In the genomic region with DNA sequence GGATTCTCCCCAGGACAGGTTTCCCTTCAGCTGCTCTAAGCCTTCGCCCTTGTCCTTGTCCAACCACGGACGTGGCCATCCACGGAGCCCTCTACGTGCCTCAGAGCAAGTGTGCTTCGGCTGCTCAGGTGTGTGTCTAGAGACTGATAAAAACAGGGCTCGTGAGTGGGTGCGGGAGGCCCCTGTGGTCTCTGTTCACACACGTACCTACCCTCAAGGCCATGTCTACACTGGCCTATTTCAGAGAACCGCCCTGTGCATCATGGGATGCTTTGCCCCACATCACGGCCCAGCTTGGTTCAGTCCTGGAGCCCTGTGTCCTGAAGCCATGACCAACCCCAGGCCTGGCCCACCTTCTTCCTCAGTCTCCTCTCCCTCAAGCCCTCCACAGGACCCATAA, we compare ENCODE assay signal across 17 cellular contexts. TPM values are rescaled to one million over a fixed set of nuclear protein-coding genes. Genes with fewer than 3 reads are reported as not detected.
DNase-seq lines count a peak whose midpoint lies in the region; ATAC-seq, FAIRE-seq and TF ChIP-seq lines count a peak whose summit lies in the region.
"Had no signal": no experiment of that assay in that cellular context is flagged by ENCODE, and none has a peak within 500 bp of the region (broad histone marks: within the 10 kb centered on the region; RNA-seq: fewer than 3 reads in every experiment).

No MANE protein-coding gene starts in this region.

- no peak overlapping the region for H3K4me2 ChIP-seq in H1 (ENCODE audit: insufficient read depth in 1 of 2, low read depth in 2 of 2, low read length in 2 of 2)

- H3K9ac ChIP-seq in H1 (replicated peaks in 1 of 4; ENCODE audit: extremely low read depth in 1 of 4, low read depth in 3 of 4, low read length in 3 of 4): no peak overlapping the region

- no peaks in the 10 kb centered on the region; the same call in 1 of the 2 replicates for H3K23me2 ChIP-seq in H1 (ENCODE audit: low read depth, low read length)

- TF ChIP-seq RAD21 in H1 (IDR thresholded peaks at IDR 0.05 in 1 of 2, conservative IDR thresholded peaks at IDR 0.05 in 1 of 2; ENCODE audit: low read depth in 2 of 2, low read length in 2 of 2): no peak

- H4K91ac ChIP-seq in H1 (replicated peaks; ENCODE audit: insufficient read length, low read length): no peak overlapping the region

- no peaks in the 10 kb centered on the region for H3K9me3 Mint-ChIP-seq in activated T-cell treated with anti-CD3 and anti-CD28 coated beads, Interleukin-2, amount 50 U/mL, for 4 hours
- H3K9me3 Mint-ChIP-seq in T-cell: no peaks in the 10 kb centered on the region
- no peaks in the 10 kb centered on the region for H3K9me3 Mint-ChIP-seq in stimulated activated naive CD8-positive, alpha-beta T cell treated with anti-CD3 and anti-CD28 coated beads, Interleukin-15, amount 100 ng/mL, for 72 hours
- H3K9me3 Mint-ChIP-seq: neural crest cell had no signal

- POLR2A ChIA-PET in T-cell (lab: Charles Lee) (interaction anchor here in 1 of 2 donors (0.7 kb wide), 1 partner anchor 34 kb away, joined by 3 read pairs; no protein-coding TSS in a partner anchor), H1 (lab: Charles Lee; ENCODE audit: partially characterized antibody) (no interaction called here)

- H2BK12ac ChIP-seq in H1 (ENCODE audit: low read depth, low read length): peak overlapping the region; percentile 17; the same call in 1 of the 2 replicates

- no peak overlapping the region for H3K56ac ChIP-seq in H1 (replicated peaks; ENCODE audit: insufficient read length, low read depth, low read length)

- no peak overlapping the region for H3K4ac ChIP-seq in H1 (replicated peaks; ENCODE audit: insufficient read length, low read depth, low read length)

- 0 out of 2 replicates have a peak overlapping the region, but pooled peaks have one; percentile 37 for H2BK15ac ChIP-seq in H1 (ENCODE audit: low read length)

- 93% methylated on average over 11 of the region's 11 CpGs; no CpG with 5 or more reads in 1 of the 2 experiments for WGBS in H1 (ENCODE audit: extremely low coverage in 1 of 2, insufficient coverage in 1 of 2, insufficient read length in 1 of 2, insufficient replicate concordance in 2 of 2, low coverage in 1 of 2, low lambda C conversion rate in 2 of 2, missing lambda C conversion rate in 1 of 2), 2 experiments
- 93% methylated on average over 11 of the region's 11 CpGs for WGBS in prostate gland

- H2BK120ac ChIP-seq in H1 (replicated peaks; ENCODE audit: low read depth, low read length): no peak overlapping the region

- no peak for FAIRE-seq in H1 (lab: Jason Lieb, UNC)

- TF ChIP-seq CTCF in H1 (IDR thresholded peaks at IDR 0.05; ENCODE audit: control extremely low read depth in 1 of 3, insufficient read depth in 1 of 3, low read depth in 1 of 3, low read length in 3 of 3) (no peak), prostate gland (IDR thresholded peaks at IDR 0.05) (no peak)

- peaks cover 69% of the 10 kb centered on the region for H3K4me1 Mint-ChIP-seq in activated T-cell treated with anti-CD3 and anti-CD28 coated beads, Interleukin-2, amount 50 U/mL, for 4 hours (ENCODE audit: low read depth)
- H3K4me1 Mint-ChIP-seq in T-cell: peaks cover 74 to 85% (median 84%) of the 10 kb centered on the region in 3 donors
- peaks cover 99% of the 10 kb centered on the region for H3K4me1 Mint-ChIP-seq in stimulated activated naive CD8-positive, alpha-beta T cell treated with anti-CD3 and anti-CD28 coated beads, Interleukin-15, amount 100 ng/mL, for 72 hours

- H2BK20ac ChIP-seq in H1 (ENCODE audit: low read length): 0 out of 2 replicates have a peak overlapping the region, but pooled peaks have one; percentile 69

- H2AK5ac ChIP-seq in H1 (ENCODE audit: low read depth, low read length): no peak overlapping the region

- H3K36me3 Mint-ChIP-seq in activated T-cell treated with anti-CD3 and anti-CD28 coated beads, Interleukin-2, amount 50 U/mL, for 4 hours (ENCODE audit: insufficient read depth): peaks cover 10% of the 10 kb centered on the region
- H3K36me3 Mint-ChIP-seq in T-cell: no peaks in the 10 kb centered on the region

- H3K14ac ChIP-seq in H1 (ENCODE audit: insufficient read length): no peak overlapping the region

- H3K27ac ChIP-seq in H1 (ENCODE audit: low read depth, low read length) (no peak overlapping the region), prostate gland (no peak overlapping the region)
- H3K27ac ChIP-seq: WERI-Rb-1 had no signal

- TF ChIP-seq POLR2A in H1 (IDR thresholded peaks at IDR 0.05; ENCODE audit: control extremely low read depth in 1 of 2, low read depth in 2 of 2, low read length in 2 of 2): no peak
- TF ChIP-seq POLR2A in prostate gland (IDR thresholded peaks at IDR 0.05): no peak

- H4K8ac ChIP-seq in H1 (ENCODE audit: extremely low read depth, insufficient read depth, low read length): 0 out of 2 replicates have a peak overlapping the region, but pooled peaks have one; percentile 12

- no peaks in the 10 kb centered on the region for H3K27me3 ChIP-seq in H1 (replicated peaks in 1 of 4; ENCODE audit: control insufficient read depth in 3 of 4, extremely low read depth in 1 of 4, insufficient read depth in 3 of 4, low read length in 3 of 4)
- H3K27me3 ChIP-seq in prostate gland (replicated peaks; ENCODE audit: insufficient read depth): no peaks in the 10 kb centered on the region

- H3K9me3 ChIP-seq in H1 (ENCODE audit: insufficient read depth in 2 of 2, low read depth in 1 of 2, low read length in 1 of 2) (no peaks in the 10 kb centered on the region), prostate gland (no peaks in the 10 kb centered on the region)

- H3K4me3 Mint-ChIP-seq in activated T-cell treated with anti-CD3 and anti-CD28 coated beads, Interleukin-2, amount 50 U/mL, for 4 hours: peak overlapping the region; percentile 56
- peak overlapping the region in 2 of 3 donors; percentile 49 to 63 for H3K4me3 Mint-ChIP-seq in T-cell
- H3K4me3 Mint-ChIP-seq in stimulated activated naive CD8-positive, alpha-beta T cell treated with anti-CD3 and anti-CD28 coated beads, Interleukin-15, amount 100 ng/mL, for 72 hours: peak overlapping the region; percentile 78 to 90
- H3K4me3 Mint-ChIP-seq: neural crest cell had no signal

- no peak for TF ChIP-seq EP300 in H1 (IDR thresholded peaks at IDR 0.05; ENCODE audit: borderline replicate concordance in 1 of 2, low read depth in 2 of 2, low read length in 2 of 2)

- peak; percentile 19 to 26 for ATAC-seq in activated T-cell treated with anti-CD3 and anti-CD28 coated beads, Interleukin-2, amount 50 U/mL, for 4 hours
- peak in 2 of 4 experiments; percentile 4 to 23 for ATAC-seq in T-cell (replicated peaks in 1 of 4)
- ATAC-seq in stimulated activated naive CD8-positive, alpha-beta T cell treated with anti-CD3 and anti-CD28 coated beads, Interleukin-15, amount 100 ng/mL, for 72 hours: peak; percentile 49
- ATAC-seq: right cardiac atrium, SK-N-SH treated with all-trans-retinoic acid at 6 μM for 48 hours had no signal

- no peak overlapping the region for H2BK5ac ChIP-seq in H1 (ENCODE audit: low read depth, low read length)

- H3K27ac Mint-ChIP-seq in T-cell: peak overlapping the region; percentile 86 to 93
- H3K27ac Mint-ChIP-seq in stimulated activated naive CD8-positive, alpha-beta T cell treated with anti-CD3 and anti-CD28 coated beads, Interleukin-15, amount 100 ng/mL, for 72 hours: peak overlapping the region; percentile 91 to 99

- no peaks in the 10 kb centered on the region for H3K79me2 ChIP-seq in H1 (ENCODE audit: control insufficient read depth in 1 of 2, insufficient read depth in 2 of 2, low read length in 2 of 2)

- CTCF ChIA-PET in T-cell (lab: Charles Lee) (interaction anchor here in 1 of 2 donors (1.0 kb wide), 1 partner anchor 82 kb away, joined by 4 read pairs; no protein-coding TSS in a partner anchor), H1 (lab: Charles Lee; ENCODE audit: partially characterized antibody) (interaction anchor here (0.5 to 1.6 kb wide), 3 partner anchors 82 to 1187 kb away, joined by 3 to 5 read pairs (median 5); no protein-coding TSS in a partner anchor)

- no peaks in the 10 kb centered on the region for H3K27me3 Mint-ChIP-seq in activated T-cell treated with anti-CD3 and anti-CD28 coated beads, Interleukin-2, amount 50 U/mL, for 4 hours (ENCODE audit: low read depth)
- H3K27me3 Mint-ChIP-seq in T-cell: no peaks in the 10 kb centered on the region
- H3K27me3 Mint-ChIP-seq in stimulated activated naive CD8-positive, alpha-beta T cell treated with anti-CD3 and anti-CD28 coated beads, Interleukin-15, amount 100 ng/mL, for 72 hours: no peaks in the 10 kb centered on the region

- no peak overlapping the region for H3K18ac ChIP-seq in H1 (ENCODE audit: extremely low read depth, low read length)

- no peak overlapping the region for H4K5ac ChIP-seq in H1 (ENCODE audit: insufficient read length, low read depth, low read length)

- H3K36me3 ChIP-seq in H1 (ENCODE audit: control insufficient read depth in 2 of 4, insufficient read depth in 4 of 4, low read length in 3 of 4): no peaks in the 10 kb centered on the region
- H3K36me3 ChIP-seq in prostate gland: no peaks in the 10 kb centered on the region
- H3K36me3 ChIP-seq: WERI-Rb-1 had no signal

- no peaks in the 10 kb centered on the region for H3K79me1 ChIP-seq in H1 (ENCODE audit: low read depth, low read length)

- no peaks in the 10 kb centered on the region for H4K20me1 ChIP-seq in H1 (replicated peaks in 1 of 2; ENCODE audit: control insufficient read depth in 1 of 2, insufficient read depth in 2 of 2, low read length in 2 of 2)

- H2AFZ ChIP-seq in H1 (ENCODE audit: low read length): no peak overlapping the region

- H3K4me1 ChIP-seq in H1 (replicated peaks in 1 of 4; ENCODE audit: control insufficient read depth in 3 of 4, insufficient read depth in 4 of 4, low read length in 3 of 4) (peaks cover 3 to 16% (median 9%) of the 10 kb centered on the region in 4 experiments; a peak in 6 of 7 replicates), prostate gland (replicated peaks) (no peaks in the 10 kb centered on the region)

- H3K4me3 ChIP-seq in H1 (ENCODE audit: extremely low read depth in 1 of 4, insufficient read depth in 2 of 4, low read depth in 3 of 4, low read length in 4 of 4) (no peak overlapping the region), prostate gland (no peak overlapping the region)
- H3K4me3 ChIP-seq: lung had no signal

- no peak overlapping the region for H3K23ac ChIP-seq in H1 (ENCODE audit: insufficient read length)

- DNase-seq in activated T-cell treated with anti-CD3 and anti-CD28 coated beads, Interleukin-2, amount 50 U/mL, for 4 hours: no peak
- DNase-seq in activated T-cell treated with anti-CD3 and anti-CD28 coated beads, Interleukin-2, amount 50 U/mL, for 1 hour: no peak
- DNase-seq in T-cell: no peak
- no peak for DNase-seq in H1 (ENCODE audit: low read depth in 1 of 2, low spot score in 2 of 2)
- DNase-seq in stimulated activated naive CD8-positive, alpha-beta T cell treated with anti-CD3 and anti-CD28 coated beads, Interleukin-15, amount 100 ng/mL, for 72 hours: peak in 1 of 2 donors; percentile 61
- DNase-seq in prostate gland (ENCODE audit: low spot score): no peak
- DNase-seq in NCI-H2107 treated with DMSO at 0.1 percent for 48 hours (lab: John Stamatoyannopoulos, UW; ENCODE audit: unreplicated experiment): no peak
- DNase-seq in NCI-H2171 treated with DMSO at 0.1 percent for 48 hours (lab: John Stamatoyannopoulos, UW): no peak
- DNase-seq: DMS 273 treated with DMSO at 0.1 percent for 48 hours, NCI-H1417, NCI-H345, right cardiac atrium, WERI-Rb-1 had no signal

- intact Hi-C loops in prostate gland (cut with DNase I): no loop called here

RNA-seq across cellular contexts. Expression of a gene that starts 24.6 kb away (rescaled TPM):
- total RNA-seq in activated T-cell treated with anti-CD3 and anti-CD28 coated beads, Interleukin-2, amount 50 U/mL, for 4 hours: 100 to 1,000 TPM; 236 to 264 (median 258) TPM
- 100 to 1,000 TPM; 140 to 220 (median 145) TPM for total RNA-seq in T-cell
- 0.48 and 0.82 TPM in 2 replicates for total RNA-seq in H1 (2021; fragmentation: NEBNext Ultra II Directional; extraction: Animal tissue kit (Norgen Biotek cat#: 25700))
- 0.49 and 0.62 TPM in 2 replicates for polyA plus RNA-seq in H1 (2011; rRNA removed)
- 0.44 TPM for polyA plus RNA-seq in H1 (2011; cell fraction: cytosol; rRNA removed)
- polyA plus RNA-seq in H1 (2011; cell fraction: nucleus; rRNA removed): 0.70 TPM
- polyA plus RNA-seq in H1 (2012, experiment 1 of 2): 0.33 to 1.3 TPM (median 0.64 TPM) in 4 replicates
- polyA plus RNA-seq in H1 (2012, experiment 2 of 2): 0.55 TPM
- polyA plus RNA-seq in H1 (2013, experiment 1 of 2): 0.61 TPM
- polyA plus RNA-seq in H1 (2013, experiment 2 of 2): 0.52 TPM
- polyA minus RNA-seq in H1 (2011; rRNA and poly(A)+ RNA removed): 0.13 TPM in 1 of 2 replicates, not detected in the other
- 1.5 TPM for polyA minus RNA-seq in H1 (2011; cell fraction: cytosol; rRNA and poly(A)+ RNA removed)
- polyA minus RNA-seq in H1 (2011; cell fraction: nucleus; rRNA and poly(A)+ RNA removed): 0.30 TPM
- 1 to 10 TPM; 2.5 to 3.4 TPM for total RNA-seq in prostate gland
- polyA plus RNA-seq: AG04450 had no signal

Comparison
In these comparisons a context has a peak if more than half of its experiments do, and no peak if none do; other contexts are left out.
1. RNA of a gene that starts 24.6 kb away (total RNA-seq): 236 to 264 TPM in activated T-cell treated with anti-CD3 and anti-CD28 coated beads, Interleukin-2, amount 50 U/mL, for 4 hours and 140 to 220 TPM in T-cell; 2.5 to 3.4 TPM in prostate gland and 0.48 to 0.82 TPM in H1; every median in the first group is over 10 times any median in the second.
2. Peak in every context shown above with its lines, with median percentiles within 50 percentile points of each other: H3K4me3 Mint-ChIP-seq.